ENCODE assay signal across 30 cellular contexts in genomic region chr2:178775975-178776374, GRCh38. TPM values are rescaled to one million over a fixed set of nuclear protein-coding genes. Genes with fewer than 3 reads are reported as not detected.
"Had no signal": no experiment of that assay in that cellular context is flagged by ENCODE, and none has a peak within 500 bp of the region (broad histone marks: within the 10 kb centered on the region; RNA-seq: fewer than 3 reads in every experiment).

No MANE protein-coding gene starts in this region.

- H3K4me3 Mint-ChIP-seq: activated CD4-positive, alpha-beta memory T cell treated with anti-CD3 and anti-CD28 coated beads for 36 hours; activated CD4-positive, alpha-beta T cell treated with anti-CD3 and anti-CD28 coated beads for 36 hours; activated CD4-positive, alpha-beta T cell treated with anti-CD3 and anti-CD28 coated beads, Interleukin-2, amount 10 ng/mL, durations not matched to agents 24 days and 14 days; activated CD8-positive, alpha-beta memory T cell treated with anti-CD3 and anti-CD28 coated beads, Interleukin-2, amount 10 ng/mL, durations not matched to agents 7 days and 5 days; activated CD8-positive, alpha-beta T cell treated with anti-CD3 and anti-CD28 coated beads, Interleukin-2, amount 10 ng/mL, durations not matched to agents 7 days and 5 days; activated naive CD4-positive, alpha-beta T cell treated with anti-CD3 and anti-CD28 coated beads, Interleukin-2, amount 10 ng/mL, durations not matched to agents 7 days and 5 days; activated naive CD8-positive, alpha-beta T cell treated with anti-CD3 and anti-CD28 coated beads, Interleukin-2, amount 10 ng/mL, durations not matched to agents 7 days and 5 days; activated T-helper 1 cell treated with anti-CD3 and anti-CD28 coated beads, Interleukin-12 subunit alpha, Interleukin-12 subunit beta, Interleukin-2, Interleukin-4 antibody, amounts not matched to agents 30 ng/mL and 10 ng/mL and 1 ng/mL, durations not matched to agents 14 hours and 24 hours and 36 hours; brain; effector memory CD8-positive, alpha-beta T cell had no signal

- DNase-seq: activated CD4-positive, alpha-beta memory T cell treated with anti-CD3 and anti-CD28 coated beads for 36 hours; activated CD4-positive, alpha-beta T cell treated with anti-CD3 and anti-CD28 coated beads for 36 hours; activated CD4-positive, alpha-beta T cell treated with anti-CD3 and anti-CD28 coated beads, Interleukin-2, amount 10 ng/mL, durations not matched to agents 24 days and 14 days; activated CD4-positive, CD25-positive, alpha-beta regulatory T cell; activated CD4-positive, CD25-positive, alpha-beta regulatory T cell treated with anti-CD3 and anti-CD28 coated beads, Interleukin-2, amount 50 U/mL, for 72 hours; activated CD8-positive, alpha-beta memory T cell treated with anti-CD3 and anti-CD28 coated beads, Interleukin-2, amount 10 ng/mL, durations not matched to agents 7 days and 5 days; activated CD8-positive, alpha-beta memory T cell treated with anti-CD3 and anti-CD28 coated beads, Interleukin-2, amount 50 U/mL, for 4 hours; activated CD8-positive, alpha-beta T cell treated with anti-CD3 and anti-CD28 coated beads, Interleukin-2, amount 10 ng/mL, durations not matched to agents 7 days and 5 days; activated gamma-delta T cell; activated naive CD4-positive, alpha-beta T cell; activated naive CD4-positive, alpha-beta T cell treated with anti-CD3 and anti-CD28 coated beads, Interleukin-2, amount 10 ng/mL, durations not matched to agents 7 days and 5 days; activated naive CD8-positive, alpha-beta T cell treated with anti-CD3 and anti-CD28 coated beads, Interleukin-2, amount 10 ng/mL, durations not matched to agents 7 days and 5 days; activated T-cell treated with anti-CD3 and anti-CD28 coated beads, Interleukin-2, amount 50 U/mL, for 1 hour; activated T-cell treated with anti-CD3 and anti-CD28 coated beads, Interleukin-2, amount 50 U/mL, for 48 hours; caudate nucleus; cortex of kidney; dermis blood vessel endothelial cell; effector CD4-positive, alpha-beta T cell; effector memory CD8-positive, alpha-beta T cell; erythroblast; foreskin keratinocyte; T-helper 2 cell had no signal

- ATAC-seq: activated CD4-positive, alpha-beta T cell treated with anti-CD3 and anti-CD28 coated beads for 36 hours; activated CD8-positive, alpha-beta memory T cell treated with anti-CD3 and anti-CD28 coated beads, Interleukin-2, amount 10 ng/mL, durations not matched to agents 7 days and 5 days; activated CD8-positive, alpha-beta T cell treated with anti-CD3 and anti-CD28 coated beads, Interleukin-2, amount 10 ng/mL, durations not matched to agents 7 days and 5 days; activated naive CD4-positive, alpha-beta T cell treated with anti-CD3 and anti-CD28 coated beads, Interleukin-2, amount 50 U/mL, for 72 hours; effector memory CD8-positive, alpha-beta T cell; foreskin keratinocyte; gastroesophageal sphincter had no signal

- H3K27me3 Mint-ChIP-seq: activated CD4-positive, alpha-beta memory T cell treated with anti-CD3 and anti-CD28 coated beads for 36 hours; activated CD4-positive, alpha-beta T cell treated with anti-CD3 and anti-CD28 coated beads for 36 hours; activated CD4-positive, alpha-beta T cell treated with anti-CD3 and anti-CD28 coated beads, Interleukin-2, amount 10 ng/mL, durations not matched to agents 24 days and 14 days; activated CD8-positive, alpha-beta memory T cell treated with anti-CD3 and anti-CD28 coated beads, Interleukin-2, amount 10 ng/mL, durations not matched to agents 7 days and 5 days; activated naive CD4-positive, alpha-beta T cell treated with anti-CD3 and anti-CD28 coated beads, Interleukin-2, amount 10 ng/mL, durations not matched to agents 7 days and 5 days; activated naive CD8-positive, alpha-beta T cell treated with anti-CD3 and anti-CD28 coated beads, Interleukin-2, amount 10 ng/mL, durations not matched to agents 7 days and 5 days; brain; effector memory CD8-positive, alpha-beta T cell had no signal

- H3K4me1 Mint-ChIP-seq: activated CD4-positive, alpha-beta T cell treated with anti-CD3 and anti-CD28 coated beads for 36 hours; activated CD4-positive, alpha-beta T cell treated with anti-CD3 and anti-CD28 coated beads, Interleukin-2, amount 10 ng/mL, durations not matched to agents 24 days and 14 days; activated CD8-positive, alpha-beta memory T cell treated with anti-CD3 and anti-CD28 coated beads, Interleukin-2, amount 10 ng/mL, durations not matched to agents 7 days and 5 days; activated naive CD4-positive, alpha-beta T cell treated with anti-CD3 and anti-CD28 coated beads, Interleukin-2, amount 10 ng/mL, durations not matched to agents 7 days and 5 days; activated naive CD8-positive, alpha-beta T cell treated with anti-CD3 and anti-CD28 coated beads, Interleukin-2, amount 10 ng/mL, durations not matched to agents 7 days and 5 days; brain had no signal

- H3K4me1 ChIP-seq: ascending aorta, breast epithelium, esophagus muscularis mucosa, foreskin keratinocyte, gastroesophageal sphincter had no signal

- H3K9me3 Mint-ChIP-seq: activated CD4-positive, alpha-beta memory T cell treated with anti-CD3 and anti-CD28 coated beads for 36 hours; activated naive CD4-positive, alpha-beta T cell treated with anti-CD3 and anti-CD28 coated beads, Interleukin-2, amount 10 ng/mL, durations not matched to agents 7 days and 5 days had no signal

- H3K27ac Mint-ChIP-seq: activated CD4-positive, alpha-beta memory T cell treated with anti-CD3 and anti-CD28 coated beads for 36 hours; activated CD4-positive, alpha-beta T cell treated with anti-CD3 and anti-CD28 coated beads for 36 hours; activated CD4-positive, alpha-beta T cell treated with anti-CD3 and anti-CD28 coated beads, Interleukin-2, amount 10 ng/mL, durations not matched to agents 24 days and 14 days; activated CD8-positive, alpha-beta memory T cell treated with anti-CD3 and anti-CD28 coated beads, Interleukin-2, amount 10 ng/mL, durations not matched to agents 7 days and 5 days; activated CD8-positive, alpha-beta T cell treated with anti-CD3 and anti-CD28 coated beads, Interleukin-2, amount 10 ng/mL, durations not matched to agents 7 days and 5 days; activated naive CD4-positive, alpha-beta T cell treated with anti-CD3 and anti-CD28 coated beads, Interleukin-2, amount 10 ng/mL, durations not matched to agents 7 days and 5 days; activated naive CD4-positive, alpha-beta T cell treated with anti-CD3 and anti-CD28 coated beads, Interleukin-2, amount 50 U/mL, for 72 hours; activated naive CD8-positive, alpha-beta T cell treated with anti-CD3 and anti-CD28 coated beads, Interleukin-2, amount 10 ng/mL, durations not matched to agents 7 days and 5 days; activated T-helper 1 cell treated with anti-CD3 and anti-CD28 coated beads, Interleukin-12 subunit alpha, Interleukin-12 subunit beta, Interleukin-2, Interleukin-4 antibody, amounts not matched to agents 30 ng/mL and 10 ng/mL and 1 ng/mL, durations not matched to agents 14 hours and 24 hours and 36 hours; brain; effector memory CD8-positive, alpha-beta T cell had no signal

- H3K27ac ChIP-seq: ascending aorta, breast epithelium, esophagus muscularis mucosa, foreskin keratinocyte, gastroesophageal sphincter had no signal

- H3K36me3 ChIP-seq: ascending aorta, breast epithelium, gastroesophageal sphincter had no signal

- H3K27me3 ChIP-seq: ascending aorta, breast epithelium, esophagus muscularis mucosa, foreskin keratinocyte, gastroesophageal sphincter had no signal

- H3K9me3 ChIP-seq: ascending aorta, breast epithelium, esophagus muscularis mucosa, gastroesophageal sphincter had no signal

- H3K4me3 ChIP-seq: ascending aorta, breast epithelium, esophagus muscularis mucosa, gastroesophageal sphincter had no signal

RNA-seq across cellular contexts. Expression of gene TTN, which starts 31.2 kb away (rescaled TPM):
- total RNA-seq: chondrocyte, foreskin keratinocyte had no signal
- polyA plus RNA-seq: foreskin keratinocyte had no signal
